Comparison of ENCODE assay signal across 8 cellular contexts in the genomic region with DNA sequence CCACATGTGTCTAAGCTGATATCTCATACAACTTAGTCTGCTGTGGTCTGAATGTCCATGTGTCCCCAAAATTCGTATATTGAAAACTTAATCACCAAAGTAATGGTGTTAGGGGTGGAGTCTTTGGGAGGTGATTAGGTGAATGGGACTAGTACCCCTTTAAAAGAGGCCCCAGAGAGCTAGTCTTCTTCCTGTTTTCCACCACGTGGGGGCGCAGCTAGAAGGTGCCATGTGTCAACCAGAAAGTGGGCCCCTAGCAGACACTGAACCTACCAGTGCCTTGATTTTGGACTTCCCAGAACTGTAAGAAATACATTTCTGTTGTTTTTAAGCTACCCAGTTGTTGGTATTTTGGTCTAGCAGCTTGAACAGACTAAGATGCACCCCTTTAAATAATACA.
DNase-seq lines count a peak whose midpoint lies in the region; ATAC-seq and TF ChIP-seq lines count a peak whose summit lies in the region.

No MANE protein-coding gene starts in this region.

- ATAC-seq in GM21390 (IDR thresholded peaks at IDR 0.05; ENCODE audit: unreplicated experiment) = no peak
- ATAC-seq in GM18498 (IDR thresholded peaks at IDR 0.05; ENCODE audit: unreplicated experiment) = no peak

- H3K4me1 Mint-ChIP-seq in glutamatergic neuron (ENCODE audit: low read depth, unreplicated experiment) = peaks cover 12% of the 10 kb centered on the region
- peaks cover 17% of the 10 kb centered on the region for H3K4me1 Mint-ChIP-seq in type B pancreatic cell (ENCODE audit: unreplicated experiment)

- DNase-seq in NCI-H2029 treated with DMSO at 0.1 percent for 48 hours (lab: John Stamatoyannopoulos, UW) (peak; percentile 1), NCI-H2029 (lab: John Stamatoyannopoulos, UW) (no peak), HPDE6-E6E7 (ENCODE audit: extremely low spot score) (peak; percentile 33), SW480 (ENCODE audit: low spot score) (peak; percentile 33), glutamatergic neuron (peak; percentile 48), type B pancreatic cell (ENCODE audit: extremely low spot score, unreplicated experiment) (no peak)

- TF ChIP-seq CTCF in glutamatergic neuron (IDR thresholded peaks at IDR 0.05; ENCODE audit: partially characterized antibody, unreplicated experiment) (peak; percentile 56), type B pancreatic cell (conservative IDR thresholded peaks at IDR 0.05) (peak; percentile 71)

- H3K27me3 Mint-ChIP-seq in glutamatergic neuron (ENCODE audit: unreplicated experiment) (peaks cover 2% of the 10 kb centered on the region), type B pancreatic cell (no peaks in the 10 kb centered on the region)

- H3K9me3 Mint-ChIP-seq in glutamatergic neuron (ENCODE audit: unreplicated experiment) = peaks cover 5% of the 10 kb centered on the region
- H3K9me3 Mint-ChIP-seq in type B pancreatic cell = peaks cover 5% of the 10 kb centered on the region

- H3K36me3 Mint-ChIP-seq in glutamatergic neuron (ENCODE audit: unreplicated experiment) (peaks cover 7% of the 10 kb centered on the region), type B pancreatic cell (peaks cover 3% of the 10 kb centered on the region)

- H3K4me3 Mint-ChIP-seq in glutamatergic neuron (ENCODE audit: unreplicated experiment) (no peak overlapping the region), type B pancreatic cell (no peak overlapping the region)

- H3K27ac Mint-ChIP-seq in glutamatergic neuron (ENCODE audit: unreplicated experiment) (no peak overlapping the region), type B pancreatic cell (no peak overlapping the region)

Comparison
In these comparisons a context has a peak if more than half of its experiments do, and no peak if none do; other contexts are left out.
1. DNase-seq: peak in NCI-H2029 treated with DMSO at 0.1 percent for 48 hours (single experiment), HPDE6-E6E7 (single experiment), SW480 (single experiment) and glutamatergic neuron (single experiment); none in NCI-H2029 (single experiment) and type B pancreatic cell (single experiment).